Comparison of ENCODE assay signal across 5 cellular contexts in the genomic region with DNA sequence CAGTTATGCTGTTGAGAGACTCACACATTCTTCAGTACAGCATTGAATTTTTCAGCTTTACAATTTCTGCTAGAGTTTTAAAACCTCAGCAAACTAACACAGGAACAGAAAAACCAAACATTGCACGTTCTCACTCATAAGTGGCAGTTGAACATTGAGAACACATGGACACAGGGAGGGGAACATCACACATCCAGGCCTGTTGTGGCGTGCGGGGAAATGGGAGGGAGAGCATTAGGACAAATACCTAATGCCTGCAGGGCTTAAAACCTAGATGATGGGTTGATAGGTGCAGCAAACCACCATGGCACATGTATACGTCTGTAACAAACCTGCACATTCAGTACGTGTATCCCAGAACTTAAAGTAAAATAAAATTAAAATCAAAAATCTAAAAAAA.
DNase-seq lines count a peak whose midpoint lies in the region; ATAC-seq, FAIRE-seq and TF ChIP-seq lines count a peak whose summit lies in the region.
"Not testable (repeated sequence)": the region's sequence is repeated elsewhere in the genome, so short reads cannot be mapped to it uniquely, and the experiment has no call there.

No MANE protein-coding gene starts in this region.

- H3K9ac ChIP-seq in H1 (replicated peaks in 1 of 4; ENCODE audit: extremely low read depth in 1 of 4, low read depth in 3 of 4, low read length in 3 of 4), result not testable (repeated sequence)

- not testable (repeated sequence) for H3K79me2 ChIP-seq in H1 (ENCODE audit: control insufficient read depth in 1 of 2, insufficient read depth in 2 of 2, low read length in 2 of 2)

- TF ChIP-seq RAD21 in H1 (IDR thresholded peaks at IDR 0.05 in 1 of 2, conservative IDR thresholded peaks at IDR 0.05 in 1 of 2; ENCODE audit: low read depth in 2 of 2, low read length in 2 of 2), result not testable (repeated sequence)

- not testable (repeated sequence) for H3K4me3 ChIP-seq in bronchial epithelial cell (ENCODE audit: low read depth, low read length); H1 (ENCODE audit: extremely low read depth in 1 of 4, insufficient read depth in 2 of 4, low read depth in 3 of 4, low read length in 4 of 4)

- TF ChIP-seq POLR2A in H1 (IDR thresholded peaks at IDR 0.05; ENCODE audit: control extremely low read depth in 1 of 2, low read depth in 2 of 2, low read length in 2 of 2), result not testable (repeated sequence)

- DNase-seq in MCF 10A (ENCODE audit: unreplicated experiment); H1 (ENCODE audit: low read depth in 1 of 2, low spot score in 2 of 2); urothelium cell line (ENCODE audit: low spot score): not testable (repeated sequence)
- DNase-seq in bronchial epithelial cell (ENCODE audit: low read depth) (peak; percentile 44), foreskin keratinocyte (peak; percentile 29 to 69)

- not testable (repeated sequence) for H2BK12ac ChIP-seq in H1 (ENCODE audit: low read depth, low read length)

- not testable (repeated sequence) for H3K56ac ChIP-seq in H1 (replicated peaks; ENCODE audit: insufficient read length, low read depth, low read length)

- not testable (repeated sequence) for H3K23ac ChIP-seq in H1 (ENCODE audit: insufficient read length)

- ATAC-seq in foreskin keratinocyte, result peak; percentile 56

- peaks cover 11% of the 10 kb centered on the region for H3K4me1 Mint-ChIP-seq in MCF 10A (ENCODE audit: insufficient read depth, unreplicated experiment)

- H3K27ac ChIP-seq in H1 (ENCODE audit: low read depth, low read length); foreskin keratinocyte: not testable (repeated sequence)

- H2BK120ac ChIP-seq in H1 (replicated peaks; ENCODE audit: low read depth, low read length), result not testable (repeated sequence)

- not testable (repeated sequence) for H3K27me3 ChIP-seq in bronchial epithelial cell (ENCODE audit: control insufficient read depth, insufficient read depth, low read length); H1 (replicated peaks in 1 of 4; ENCODE audit: control insufficient read depth in 3 of 4, extremely low read depth in 1 of 4, insufficient read depth in 3 of 4, low read length in 3 of 4); foreskin keratinocyte

- H4K91ac ChIP-seq in H1 (replicated peaks; ENCODE audit: insufficient read length, low read length), result not testable (repeated sequence)

- BruUV-seq in MCF 10A (replicated peaks; lab: Mats Ljungman, UMichigan), result not testable (repeated sequence)

- not testable (repeated sequence) for H3K14ac ChIP-seq in H1 (ENCODE audit: insufficient read length)

- H4K5ac ChIP-seq in H1 (ENCODE audit: insufficient read length, low read depth, low read length), result not testable (repeated sequence)

- H3K18ac ChIP-seq in H1 (ENCODE audit: extremely low read depth, low read length), result not testable (repeated sequence)

- not testable (repeated sequence) for H4K8ac ChIP-seq in H1 (ENCODE audit: extremely low read depth, insufficient read depth, low read length)

- H4K20me1 ChIP-seq in H1 (replicated peaks in 1 of 2; ENCODE audit: control insufficient read depth in 1 of 2, insufficient read depth in 2 of 2, low read length in 2 of 2), result not testable (repeated sequence)

- H3K4me2 ChIP-seq in H1 (ENCODE audit: insufficient read depth in 1 of 2, low read depth in 2 of 2, low read length in 2 of 2), result not testable (repeated sequence)

- H3K27ac Mint-ChIP-seq in MCF 10A (ENCODE audit: low read depth, unreplicated experiment), result peak overlapping the region; percentile 14

- H3K36me3 Mint-ChIP-seq in MCF 10A (ENCODE audit: insufficient read depth, unreplicated experiment), result not testable (repeated sequence)

- intact Hi-C loops in MCF 10A (cut with micrococcal nuclease), result not testable (repeated sequence)

- CTCF ChIA-PET in MCF 10A (lab: Yijun Ruan, JAX), result not testable (repeated sequence)
- CTCF ChIA-PET in H1 (lab: Charles Lee; ENCODE audit: partially characterized antibody), result interaction anchor here (0.5 kb wide), 1 partner anchor 41 kb away, joined by 7 read pairs; no protein-coding TSS in a partner anchor

- H3K23me2 ChIP-seq in H1 (ENCODE audit: low read depth, low read length), result not testable (repeated sequence)

- TF ChIP-seq EP300 in H1 (IDR thresholded peaks at IDR 0.05; ENCODE audit: borderline replicate concordance in 1 of 2, low read depth in 2 of 2, low read length in 2 of 2), result not testable (repeated sequence)

- H3K9me3 Mint-ChIP-seq in MCF 10A (ENCODE audit: unreplicated experiment), result peaks cover 36% of the 10 kb centered on the region

- not testable (repeated sequence) for H2BK5ac ChIP-seq in H1 (ENCODE audit: low read depth, low read length)

- FAIRE-seq in bronchial epithelial cell (lab: Jason Lieb, UNC); H1 (lab: Jason Lieb, UNC): not testable (repeated sequence)
- peak; percentile 42 for FAIRE-seq in urothelium cell line (lab: Jason Lieb, UNC)

- not testable (repeated sequence) for H3K27me3 Mint-ChIP-seq in MCF 10A (ENCODE audit: insufficient read depth, unreplicated experiment)

- H3K36me3 ChIP-seq in bronchial epithelial cell (ENCODE audit: control insufficient read depth, insufficient read depth, low read length); H1 (ENCODE audit: control insufficient read depth in 2 of 4, insufficient read depth in 4 of 4, low read length in 3 of 4): not testable (repeated sequence)

- H3K4ac ChIP-seq in H1 (replicated peaks; ENCODE audit: insufficient read length, low read depth, low read length), result not testable (repeated sequence)

- not testable (repeated sequence) for H2BK20ac ChIP-seq in H1 (ENCODE audit: low read length)

- WGBS in H1 (ENCODE audit: extremely low coverage in 1 of 2, insufficient coverage in 1 of 2, insufficient read length in 1 of 2, insufficient replicate concordance in 2 of 2, low coverage in 1 of 2, low lambda C conversion rate in 2 of 2, missing lambda C conversion rate in 1 of 2), 2 experiments, result 95% methylated on average over 5 of the region's 5 CpGs; no CpG with 5 or more reads in 1 of the 2 experiments

- not testable (repeated sequence) for H3K4me3 Mint-ChIP-seq in MCF 10A (ENCODE audit: unreplicated experiment)

- not testable (repeated sequence) for H3K9me3 ChIP-seq in H1 (ENCODE audit: insufficient read depth in 2 of 2, low read depth in 1 of 2, low read length in 1 of 2)

- not testable (repeated sequence) for H3K4me1 ChIP-seq in H1 (replicated peaks in 1 of 4; ENCODE audit: control insufficient read depth in 3 of 4, insufficient read depth in 4 of 4, low read length in 3 of 4); foreskin keratinocyte

- POLR2A ChIA-PET in MCF 10A (lab: Yijun Ruan, JAX), result interaction anchor here (0.6 to 0.7 kb wide), 3 partner anchors 33 to 507 kb away, joined by 3 read pairs; no protein-coding TSS in a partner anchor
- POLR2A ChIA-PET in H1 (lab: Charles Lee; ENCODE audit: partially characterized antibody), result not testable (repeated sequence)

- H3K79me1 ChIP-seq in H1 (ENCODE audit: low read depth, low read length), result not testable (repeated sequence)

- peak overlapping the region; percentile 61; the same call in 1 of the 2 replicates for H2BK15ac ChIP-seq in H1 (ENCODE audit: low read length)

- not testable (repeated sequence) for TF ChIP-seq CTCF in MCF 10A (IDR thresholded peaks at IDR 0.05; ENCODE audit: unreplicated experiment); bronchial epithelial cell (IDR thresholded peaks at IDR 0.05; ENCODE audit: insufficient read depth, low read length, severe bottlenecking); H1 (IDR thresholded peaks at IDR 0.05; ENCODE audit: control extremely low read depth in 1 of 3, insufficient read depth in 1 of 3, low read depth in 1 of 3, low read length in 3 of 3); foreskin keratinocyte (conservative IDR thresholded peaks at IDR 0.05)

- not testable (repeated sequence) for H2AFZ ChIP-seq in H1 (ENCODE audit: low read length)

- not testable (repeated sequence) for H2AK5ac ChIP-seq in H1 (ENCODE audit: low read depth, low read length)
